Comparison of ENCODE assay signal across 8 cellular contexts in genomic region chr15:85865070-85865684, GRCh38.
DNase-seq lines count a peak whose midpoint lies in the region; TF ChIP-seq lines count a peak whose summit lies in the region.

No MANE protein-coding gene starts in this region.

- H3K27me3 Mint-ChIP-seq in activated CD4-positive, alpha-beta T cell treated with anti-CD3 and anti-CD28 coated beads, Interleukin-2, amount 10 ng/mL, durations not matched to agents 7 days and 5 days = peaks cover 4% of the 10 kb centered on the region

- H3K4me1 ChIP-seq in adrenal gland (replicated peaks in 1 of 2) (no peaks in the 10 kb centered on the region), transverse colon (no peaks in the 10 kb centered on the region), spleen (no peaks in the 10 kb centered on the region)

- no peak for TF ChIP-seq EP300 in transverse colon (IDR thresholded peaks at IDR 0.05; ENCODE audit: low read depth)

- no peak for TF ChIP-seq POLR2A in adrenal gland (IDR thresholded peaks at IDR 0.05)
- no peak for TF ChIP-seq POLR2A in transverse colon (IDR thresholded peaks at IDR 0.05)
- no peak for TF ChIP-seq POLR2A in spleen (IDR thresholded peaks at IDR 0.05)

- in situ Hi-C loops in transverse colon (cut with MboI; ENCODE audit: low pct_ligation_motif_present in 1 of 4, low pct_unique_long_range_greater_than_20kb in 1 of 4, low sequenced_read_pairs in 3 of 4) = loop anchor here in 3 of 4 donors (10.0 to 25.0 kb wide), 4 partner anchors 747 to 897 kb away; no protein-coding TSS in a partner anchor

- H3K4me1 Mint-ChIP-seq in activated CD4-positive, alpha-beta T cell treated with anti-CD3 and anti-CD28 coated beads, Interleukin-2, amount 10 ng/mL, durations not matched to agents 7 days and 5 days = no peaks in the 10 kb centered on the region

- no peaks in the 10 kb centered on the region for H3K36me3 ChIP-seq in adrenal gland (replicated peaks in 1 of 2)
- no peaks in the 10 kb centered on the region for H3K36me3 ChIP-seq in transverse colon
- no peaks in the 10 kb centered on the region for H3K36me3 ChIP-seq in spleen

- H3K36me3 Mint-ChIP-seq in activated CD4-positive, alpha-beta T cell treated with anti-CD3 and anti-CD28 coated beads, Interleukin-2, amount 10 ng/mL, durations not matched to agents 7 days and 5 days (ENCODE audit: low read depth) = no peaks in the 10 kb centered on the region

- TF ChIP-seq CTCF in adrenal gland (IDR thresholded peaks at IDR 0.05) (peak; percentile 39 to 70 (median 56)), transverse colon (IDR thresholded peaks at IDR 0.05) (peak; percentile 20 to 45 (median 33)), spleen (IDR thresholded peaks at IDR 0.05 in 8 of 11, conservative IDR thresholded peaks at IDR 0.05 in 3 of 11) (peak in 5 of 11 experiments; percentile 10 to 38 (median 27))

- peak; percentile 6 for DNase-seq in activated naive CD4-positive, alpha-beta T cell treated with Interleukin-2 at 50 U/mL for 16 hours
- DNase-seq in activated naive CD4-positive, alpha-beta T cell treated with anti-CD3 and anti-CD28 coated beads, Interleukin-2, amount 50 U/mL, for 16 hours = no peak
- DNase-seq in Kasumi-1 (lab: John Stamatoyannopoulos, UW) (peak; percentile 33 to 52), adrenal gland (peak; percentile 39 to 60 (median 49)), iPS DF 19.7 (ENCODE audit: low read depth, low spot score) (peak; percentile 47), transverse colon (peak; percentile 17), spleen (no peak)
- DNase-seq in activated CD4-positive, alpha-beta T cell treated with anti-CD3 and anti-CD28 coated beads, Interleukin-2, amount 10 ng/mL, durations not matched to agents 7 days and 5 days = no peak

- H3K9me3 ChIP-seq in adrenal gland (replicated peaks in 1 of 3) (no peaks in the 10 kb centered on the region), transverse colon (no peaks in the 10 kb centered on the region), spleen (no peaks in the 10 kb centered on the region)

- CTCF ChIA-PET in activated CD4-positive, alpha-beta T cell treated with anti-CD3 and anti-CD28 coated beads, Interleukin-2, amount 10 ng/mL, durations not matched to agents 7 days and 5 days (lab: Charles Lee) = no interaction called here

- intact Hi-C loops in adrenal gland (cut with DNase I) = no loop called here
- intact Hi-C loops in transverse colon (cut with DNase I; ENCODE audit: low total_unique reads) = no loop called here
- intact Hi-C loops in spleen (cut with DNase I; ENCODE audit: low total_unique reads) = no loop called here

- H3K4me3 ChIP-seq in adrenal gland = no peak overlapping the region
- H3K4me3 ChIP-seq in transverse colon = no peak overlapping the region
- H3K4me3 ChIP-seq in spleen = no peak overlapping the region

- WGBS in adrenal gland, 4 donors = 13 to 17% (median 13%) methylated on average over 6 of the region's 6 CpGs
- WGBS in transverse colon (ENCODE audit: low coverage in 1 of 2), 2 donors = 0 to 18% methylated on average over 2 to 6 of the region's 6 CpGs
- 13 to 17% (median 14%) methylated on average over 6 of the region's 6 CpGs for whole genome bisulfite sequencing in spleen, 5 donors

- H3K27ac Mint-ChIP-seq in activated CD4-positive, alpha-beta T cell treated with anti-CD3 and anti-CD28 coated beads, Interleukin-2, amount 10 ng/mL, durations not matched to agents 7 days and 5 days = no peak overlapping the region

- H3K27me3 ChIP-seq in adrenal gland (peaks cover 6% of the 10 kb centered on the region), transverse colon (no peaks in the 10 kb centered on the region), spleen (replicated peaks in 1 of 7) (peaks cover 0 to 19% (median 0%) of the 10 kb centered on the region in 7 donors)

- POLR2A ChIA-PET in activated CD4-positive, alpha-beta T cell treated with anti-CD3 and anti-CD28 coated beads, Interleukin-2, amount 10 ng/mL, durations not matched to agents 7 days and 5 days (lab: Charles Lee) = no interaction called here

- H3K9me3 Mint-ChIP-seq in activated CD4-positive, alpha-beta T cell treated with anti-CD3 and anti-CD28 coated beads, Interleukin-2, amount 10 ng/mL, durations not matched to agents 7 days and 5 days = no peaks in the 10 kb centered on the region

- H3K27ac ChIP-seq in adrenal gland (no peak overlapping the region), transverse colon (no peak overlapping the region), spleen (no peak overlapping the region)

- no peak overlapping the region for H3K4me3 Mint-ChIP-seq in activated CD4-positive, alpha-beta T cell treated with anti-CD3 and anti-CD28 coated beads, Interleukin-2, amount 10 ng/mL, durations not matched to agents 7 days and 5 days

Comparison
In these comparisons a context has a peak if more than half of its experiments do, and no peak if none do; other contexts are left out.
1. DNase-seq: peak in activated naive CD4-positive, alpha-beta T cell treated with Interleukin-2 at 50 U/mL for 16 hours (single experiment), Kasumi-1 (2 of 2), adrenal gland (7 of 7), iPS DF 19.7 (single experiment) and transverse colon (single experiment); none in activated naive CD4-positive, alpha-beta T cell treated with anti-CD3 and anti-CD28 coated beads, Interleukin-2, amount 50 U/mL, for 16 hours (single experiment), spleen (single experiment) and activated CD4-positive, alpha-beta T cell treated with anti-CD3 and anti-CD28 coated beads, Interleukin-2, amount 10 ng/mL, durations not matched to agents 7 days and 5 days (single experiment).